ENCODE assay signal across 8 cellular contexts in the genomic region with DNA sequence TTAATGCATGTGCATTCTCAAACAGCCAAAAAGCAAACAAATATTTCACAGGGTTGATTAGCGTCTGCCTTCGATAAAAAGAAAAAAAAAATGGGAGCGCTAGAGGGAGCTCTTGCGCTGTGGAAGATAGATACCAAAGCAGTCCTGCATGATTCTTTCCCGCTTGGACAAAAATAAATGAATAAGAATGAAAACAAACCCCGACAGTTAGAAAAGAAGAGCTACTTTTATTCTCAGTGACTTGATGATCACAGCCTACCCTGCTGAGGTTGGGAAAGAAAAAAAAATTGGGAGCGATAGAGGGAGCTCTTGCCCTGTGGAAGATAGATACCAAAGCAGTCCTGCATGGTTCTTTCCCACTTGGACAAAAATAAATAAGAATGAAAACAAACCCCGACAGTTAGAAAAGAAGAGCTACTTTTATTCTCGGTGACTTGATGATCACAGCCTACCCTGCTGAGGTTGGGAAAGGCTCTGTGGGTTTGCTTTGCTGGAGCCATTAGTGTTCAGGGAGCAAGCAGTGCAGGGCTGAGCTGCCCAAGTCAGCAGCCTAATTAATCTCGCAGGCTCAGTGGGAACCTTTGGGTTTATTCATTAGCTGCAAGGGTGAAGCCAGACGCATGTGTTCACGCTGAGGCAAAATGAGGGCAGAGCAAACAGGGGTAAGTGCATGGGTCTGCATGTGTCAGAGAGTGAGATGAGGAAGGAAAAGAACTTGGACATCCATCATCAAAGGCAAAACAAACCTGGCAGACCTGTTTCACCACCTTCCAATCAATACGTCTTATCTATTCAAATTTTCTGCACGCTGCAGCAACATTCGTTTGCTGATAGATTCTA.
A peak's percentile ranks its signal among the peaks of the same experiment; 100 is the strongest.
DNase-seq lines count a peak whose midpoint lies in the region; ATAC-seq and TF ChIP-seq lines count a peak whose summit lies in the region.

No MANE protein-coding gene starts in this region.

- WGBS in trophoblast cell (ENCODE audit: extremely low coverage, insufficient coverage, insufficient read length), result no CpG with 5 or more reads among the region's 15 CpGs

- no peaks in the 10 kb centered on the region for H3K79me2 ChIP-seq in trophoblast cell (ENCODE audit: control insufficient read depth, insufficient read depth, low read length, poor library complexity)

- TF ChIP-seq POLR2A in Peyer's patch (IDR thresholded peaks at IDR 0.05), result no peak

- H4K8ac ChIP-seq in trophoblast cell (ENCODE audit: low read depth, low read length), result no peak overlapping the region

- H3K36me3 ChIP-seq in trophoblast cell (ENCODE audit: control insufficient read depth in 1 of 2, insufficient read depth in 2 of 2, low read length in 2 of 2), result no peaks in the 10 kb centered on the region
- H3K36me3 ChIP-seq in Peyer's patch, result no peaks in the 10 kb centered on the region

- H4K91ac ChIP-seq in trophoblast cell (ENCODE audit: low read depth, low read length), result no peak overlapping the region

- peak; percentile 10 for DNase-seq in COLO829 (ENCODE audit: low spot score)
- peak; percentile 65 to 74 for DNase-seq in NCI-H526 (lab: John Stamatoyannopoulos, UW)
- DNase-seq in epithelial cell of esophagus (ENCODE audit: low read depth), result peak; percentile 16
- DNase-seq in trophoblast cell, result peak in 1 of 2 donors; percentile 62
- no peak for DNase-seq in stimulated activated CD4-positive, alpha-beta T cell treated with anti-CD3 and anti-CD28 coated beads, Interleukin-2, amount 100 ng/mL, for 48 hours
- DNase-seq in NCI-H1436 treated with DMSO at 0.1 percent for 48 hours (lab: John Stamatoyannopoulos, UW), result no peak
- no peak for DNase-seq in Peyer's patch

- H3K9ac ChIP-seq in trophoblast cell (ENCODE audit: low read length), result no peak overlapping the region

- no peak overlapping the region for H2BK12ac ChIP-seq in trophoblast cell (ENCODE audit: low read length)

- TF ChIP-seq CTCF in epithelial cell of esophagus (IDR thresholded peaks at IDR 0.05; ENCODE audit: insufficient read depth, low read depth, low read length, missing control alignments), result peak; percentile 52
- peak in 3 of 6 experiments; percentile 9 to 25 (median 19) for TF ChIP-seq CTCF in Peyer's patch (IDR thresholded peaks at IDR 0.05)

- no peak overlapping the region for H2AFZ ChIP-seq in trophoblast cell (ENCODE audit: insufficient read depth, low read length, poor library complexity)

- no peak overlapping the region for H3K14ac ChIP-seq in trophoblast cell (ENCODE audit: low read length)

- no peak overlapping the region for H3K27ac ChIP-seq in trophoblast cell (ENCODE audit: low read depth, low read length)
- no peak overlapping the region for H3K27ac ChIP-seq in Peyer's patch

- H3K27me3 ChIP-seq in trophoblast cell (ENCODE audit: insufficient read depth, low read length) (no peaks in the 10 kb centered on the region), Peyer's patch (no peaks in the 10 kb centered on the region)

- H3K4me2 ChIP-seq in trophoblast cell (ENCODE audit: low read length), result peak overlapping the region; percentile 23

- H3K9me3 ChIP-seq in trophoblast cell (ENCODE audit: insufficient read depth, low read depth, low read length) (no peaks in the 10 kb centered on the region), Peyer's patch (no peaks in the 10 kb centered on the region)

- H2BK5ac ChIP-seq in trophoblast cell (ENCODE audit: low read depth, low read length, poor library complexity), result no peak overlapping the region

- ATAC-seq in GM19023 (IDR thresholded peaks at IDR 0.05; ENCODE audit: unreplicated experiment), result peak; percentile 49

- H2BK120ac ChIP-seq in trophoblast cell (ENCODE audit: insufficient read depth, low read length, poor library complexity), result no peak overlapping the region

- no peak overlapping the region for H2AK5ac ChIP-seq in trophoblast cell (ENCODE audit: low read length)

- H3K4me3 ChIP-seq in epithelial cell of esophagus (ENCODE audit: low read length) (no peak overlapping the region), trophoblast cell (ENCODE audit: low read depth, low read length) (no peak overlapping the region), Peyer's patch (no peak overlapping the region)

- no peak overlapping the region for H3K18ac ChIP-seq in trophoblast cell (ENCODE audit: low read length)

- peaks cover 2 to 3% of the 10 kb centered on the region in 2 experiments for H3K4me1 ChIP-seq in trophoblast cell (ENCODE audit: control insufficient read depth in 1 of 2, insufficient read depth in 2 of 2, low read length in 2 of 2)
- no peaks in the 10 kb centered on the region for H3K4me1 ChIP-seq in Peyer's patch

- H3K23ac ChIP-seq in trophoblast cell (ENCODE audit: low read length), result no peak overlapping the region

- no peak overlapping the region for H3K4ac ChIP-seq in trophoblast cell (ENCODE audit: low read depth, low read length)

- no peaks in the 10 kb centered on the region for H3K79me1 ChIP-seq in trophoblast cell (ENCODE audit: low read length)

- H4K12ac ChIP-seq in trophoblast cell (ENCODE audit: low read depth, low read length), result no peak overlapping the region

Comparison
In these comparisons a context has a peak if more than half of its experiments do, and no peak if none do; other contexts are left out.
1. DNase-seq: peak in COLO829 (single experiment), NCI-H526 (2 of 2) and epithelial cell of esophagus (single experiment); none in stimulated activated CD4-positive, alpha-beta T cell treated with anti-CD3 and anti-CD28 coated beads, Interleukin-2, amount 100 ng/mL, for 48 hours (0 of 2), NCI-H1436 treated with DMSO at 0.1 percent for 48 hours (single experiment) and Peyer's patch (0 of 3).